ENCODE assay signal across 15 cellular contexts in genomic region chr3:155202626-155203025, GRCh38.
A peak's percentile ranks its signal among the peaks of the same experiment; 100 is the strongest.
DNase-seq lines count a peak whose midpoint lies in the region; ATAC-seq, FAIRE-seq and TF ChIP-seq lines count a peak whose summit lies in the region.
"Had no signal": no experiment of that assay in that cellular context is flagged by ENCODE, and none has a peak within 500 bp of the region (broad histone marks: within the 10 kb centered on the region; RNA-seq: fewer than 3 reads in every experiment).

No MANE protein-coding gene starts in this region.

- no peak overlapping the region for H2AFZ ChIP-seq in HepG2 (ENCODE audit: low read length)

- H3K27ac ChIP-seq in HepG2 (ENCODE audit: extremely low read length, insufficient read depth, low read length) (no peak overlapping the region), right lobe of liver (no peak overlapping the region), small intestine (ENCODE audit: low read depth in 1 of 2, low read length in 1 of 2) (no peak overlapping the region), coronary artery (no peak overlapping the region)
- H3K27ac ChIP-seq: adrenal gland, stomach had no signal

- no TSS peak for BruUV-seq in HepG2 (replicated peaks; lab: Mats Ljungman, UMichigan)

- TF ChIP-seq CTCF in HepG2 (CRISPR knock-in tag; IDR thresholded peaks at IDR 0.05) (no peak), right lobe of liver (IDR thresholded peaks at IDR 0.05) (no peak), coronary artery (IDR thresholded peaks at IDR 0.05) (no peak)

- H3K36me3 ChIP-seq in HepG2 (replicated peaks in 1 of 2; ENCODE audit: control insufficient read depth in 1 of 2, insufficient read depth in 2 of 2, low read length in 2 of 2) (no peaks in the 10 kb centered on the region), right lobe of liver (no peaks in the 10 kb centered on the region), small intestine (ENCODE audit: control insufficient read depth in 2 of 2, insufficient read depth in 2 of 2, low read length in 2 of 2) (no peaks in the 10 kb centered on the region)
- H3K36me3 ChIP-seq: adrenal gland, stomach had no signal

- TF ChIP-seq POLR2A in HepG2 (IDR thresholded peaks at IDR 0.05; ENCODE audit: insufficient read depth in 1 of 2, low read depth in 2 of 2, low read length in 2 of 2) (no peak), right lobe of liver (IDR thresholded peaks at IDR 0.05) (no peak)

- DNase-seq in HepG2 (ENCODE audit: low spot score) (no peak), right lobe of liver (no peak), NCI-H510A treated with DMSO at 0.1 percent for 48 hours (lab: John Stamatoyannopoulos, UW) (peak; percentile 23), fibroblast of peridontal ligament (ENCODE audit: extremely low read depth) (peak; percentile 73), NCI-H187 (lab: John Stamatoyannopoulos, UW) (no peak), small intestine (no peak), coronary artery (ENCODE audit: low spot score) (no peak), NCI-H1694 (lab: John Stamatoyannopoulos, UW) (no peak)
- DNase-seq: adrenal gland; Caco-2; GF-D8; naive thymus-derived CD4-positive, alpha-beta T cell; NCI-H1092; stomach; T-helper 1 cell had no signal

- no peaks in the 10 kb centered on the region for H4K20me1 ChIP-seq in HepG2 (ENCODE audit: insufficient read depth, low read length)

- H3K9me3 ChIP-seq in HepG2 (ENCODE audit: low read length) (no peaks in the 10 kb centered on the region), right lobe of liver (no peaks in the 10 kb centered on the region), small intestine (ENCODE audit: control insufficient read depth, low read depth) (no peaks in the 10 kb centered on the region)
- H3K9me3 ChIP-seq: adrenal gland, Caco-2, stomach had no signal

- in situ Hi-C loops in HepG2 (cut with HindIII; ENCODE audit: extremely low pct_ligation_motif_present, low pct_unique_long_range_greater_than_20kb): no loop called here

- H3K4me3 ChIP-seq in HepG2 (replicated peaks in 1 of 3; ENCODE audit: insufficient read depth in 1 of 3, low read depth in 2 of 3, low read length in 3 of 3): no peak overlapping the region
- H3K4me3 ChIP-seq in right lobe of liver: no peak overlapping the region
- no peak overlapping the region for H3K4me3 ChIP-seq in small intestine (ENCODE audit: low read depth in 1 of 2, low read length in 2 of 2)
- H3K4me3 ChIP-seq in coronary artery: no peak overlapping the region
- H3K4me3 ChIP-seq: adrenal gland, stomach had no signal

- no peaks in the 10 kb centered on the region for H3K4me1 ChIP-seq in HepG2 (ENCODE audit: insufficient read depth, low read length)
- H3K4me1 ChIP-seq in right lobe of liver: no peaks in the 10 kb centered on the region
- H3K4me1 ChIP-seq in small intestine (ENCODE audit: control insufficient read depth in 2 of 2, insufficient read depth in 1 of 2, low read depth in 1 of 2, low read length in 1 of 2): no peaks in the 10 kb centered on the region
- H3K4me1 ChIP-seq: adrenal gland, Caco-2, stomach had no signal

- H3K4me2 ChIP-seq in HepG2 (ENCODE audit: low read depth, low read length): no peak overlapping the region

- FAIRE-seq in HepG2 (lab: Jason Lieb, UNC) (no peak), small intestine (lab: Jason Lieb, UNC) (no peak)

- CTCF ChIA-PET in HepG2 (lab: Yijun Ruan, JAX; ENCODE audit: low intra/inter-chr PET ratio, low total read pairs): no interaction called here

- WGBS in HepG2 (ENCODE audit: low lambda C conversion rate): 35% methylated on average over 3 of the region's 4 CpGs
- WGBS in right lobe of liver (ENCODE audit: insufficient coverage, low coverage, low lambda C conversion rate, missing lambda C conversion rate): 56% methylated on average over 4 of the region's 4 CpGs
- WGBS in small intestine, 3 donors: 84 to 91% (median 87%) methylated on average over 4 of the region's 4 CpGs

- no peak for TF ChIP-seq RAD21 in HepG2 (CRISPR knock-in tag; IDR thresholded peaks at IDR 0.05)

- ATAC-seq in HepG2: no peak
- ATAC-seq in right lobe of liver: no peak
- ATAC-seq: naive thymus-derived CD4-positive, alpha-beta T cell had no signal

- intact Hi-C loops in HepG2 (cut with micrococcal nuclease; ENCODE audit: unreplicated experiment) (no loop called here), right lobe of liver (cut with DNase I) (no loop called here)

- POLR2A ChIA-PET in HepG2 (lab: Yijun Ruan, JAX): no interaction called here

- TF ChIP-seq EP300 in HepG2 (IDR thresholded peaks at IDR 0.05; ENCODE audit: low read depth in 2 of 2, low read length in 2 of 2) (no peak), HepG2 (CRISPR knock-in tag; IDR thresholded peaks at IDR 0.05; ENCODE audit: borderline replicate concordance) (no peak)

- no peak overlapping the region for H3K9ac ChIP-seq in HepG2 (ENCODE audit: insufficient read depth, low read depth, low read length)

- no peaks in the 10 kb centered on the region for H3K79me2 ChIP-seq in HepG2 (ENCODE audit: insufficient read depth, low read length)

- H3K27me3 ChIP-seq in HepG2 (ENCODE audit: control insufficient read depth in 1 of 2, insufficient read depth in 2 of 2, low read length in 2 of 2): no peaks in the 10 kb centered on the region
- H3K27me3 ChIP-seq in right lobe of liver: no peaks in the 10 kb centered on the region
- H3K27me3 ChIP-seq in small intestine (ENCODE audit: control insufficient read depth in 2 of 2, insufficient read depth in 2 of 2, low read length in 2 of 2): no peaks in the 10 kb centered on the region
- H3K27me3 ChIP-seq: adrenal gland, stomach had no signal

TF ChIP-seq in HepG2, 621 proteins besides CTCF, POLR2A, EP300 and RAD21:
- peak; percentile 82 for TF ChIP-seq CEBPB (IDR thresholded peaks at IDR 0.05; ENCODE audit: borderline replicate concordance, low read depth, low read length)
- 0 out of 2 replicates have a peak, but pooled peaks have one; percentile 15 for TF ChIP-seq CEBPG (CRISPR knock-in tag; IDR thresholded peaks at IDR 0.05)
- no peak for TF ChIP-seq ARHGAP35 (CRISPR knock-in tag; IDR thresholded peaks at IDR 0.05; ENCODE audit: borderline replicate concordance)

Comparison
In these comparisons a context has a peak if more than half of its experiments do, and no peak if none do; other contexts are left out.
1. DNase-seq: peak in NCI-H510A treated with DMSO at 0.1 percent for 48 hours (single experiment) and fibroblast of peridontal ligament (single experiment); none in HepG2 (single experiment), right lobe of liver (0 of 3), NCI-H187 (0 of 2), small intestine (single experiment), coronary artery (single experiment) and NCI-H1694 (single experiment).